ENCODE assay signal across 18 cellular contexts in genomic region chr2:107597507-107597906, GRCh38.
DNase-seq lines count a peak whose midpoint lies in the region; ATAC-seq and TF ChIP-seq lines count a peak whose summit lies in the region.
"Had no signal": no experiment of that assay in that cellular context is flagged by ENCODE, and none has a peak within 500 bp of the region (broad histone marks: within the 10 kb centered on the region; RNA-seq: fewer than 3 reads in every experiment).

No MANE protein-coding gene starts in this region.

- in situ Hi-C loops in IMR-90 (cut with MboI; ENCODE audit: low sequenced_read_pairs), result no loop called here

- H3K4me1 ChIP-seq in IMR-90 (ENCODE audit: control insufficient read depth, insufficient read depth, low read length) (peaks cover 7% of the 10 kb centered on the region), OCI-LY1 (ENCODE audit: insufficient read depth, low read length, severe bottlenecking) (peaks cover 66% of the 10 kb centered on the region)
- H3K4me1 ChIP-seq: BE2C, HAP-1 had no signal

- TF ChIP-seq CTCF in IMR-90 (conservative IDR thresholded peaks at IDR 0.05; ENCODE audit: low read depth, low read length) (no peak), OCI-LY1 (IDR thresholded peaks at IDR 0.05; ENCODE audit: low read length) (no peak), epithelial cell of esophagus (IDR thresholded peaks at IDR 0.05; ENCODE audit: insufficient read depth, low read depth, low read length, missing control alignments) (no peak)

- no peaks in the 10 kb centered on the region for H3K27me3 ChIP-seq in IMR-90 (ENCODE audit: control insufficient read depth, insufficient read depth, low read length)
- H3K27me3 ChIP-seq in OCI-LY1 (ENCODE audit: insufficient read depth, low read length), result no peaks in the 10 kb centered on the region
- H3K27me3 ChIP-seq: BE2C had no signal

- peaks cover 3% of the 10 kb centered on the region; the same call in 1 of the 2 replicates for H3K9me1 ChIP-seq in IMR-90 (ENCODE audit: insufficient read depth, low read length)

- H3K36me3 ChIP-seq in IMR-90 (ENCODE audit: control insufficient read depth, insufficient read depth, low read length) (no peaks in the 10 kb centered on the region), OCI-LY1 (ENCODE audit: insufficient read depth, low read length) (no peaks in the 10 kb centered on the region)
- H3K36me3 ChIP-seq: BE2C, HAP-1 had no signal

- POLR2A ChIA-PET in IMR-90 (lab: Charles Lee; ENCODE audit: unreplicated experiment), result no interaction called here

- H4K91ac ChIP-seq in IMR-90 (ENCODE audit: insufficient read depth, low read depth, low read length), result peak overlapping the region; percentile 53

- no peak overlapping the region for H3K9ac ChIP-seq in IMR-90 (ENCODE audit: low read depth, low read length)
- no peak overlapping the region for H3K9ac ChIP-seq in OCI-LY1 (ENCODE audit: low read length)
- H3K9ac ChIP-seq: GM23248 had no signal

- no peak for TF ChIP-seq POLR2A in IMR-90 (IDR thresholded peaks at IDR 0.05; ENCODE audit: low read depth, low read length)

- no peak overlapping the region; the same call in 1 of the 2 replicates for H2BK120ac ChIP-seq in IMR-90 (ENCODE audit: low read depth, low read length)

- H3K4me3 ChIP-seq in IMR-90 (ENCODE audit: insufficient read depth, low read depth, low read length) (no peak overlapping the region), OCI-LY1 (ENCODE audit: low read depth, low read length, poor library complexity, severe bottlenecking) (no peak overlapping the region), epithelial cell of esophagus (ENCODE audit: low read length) (no peak overlapping the region)
- H3K4me3 ChIP-seq: GM12878, GM23248, HAP-1 had no signal

- H3K79me2 ChIP-seq in OCI-LY1 (ENCODE audit: insufficient read depth, low read length), result no peaks in the 10 kb centered on the region

- no peak overlapping the region for H4K8ac ChIP-seq in IMR-90 (ENCODE audit: low read depth in 2 of 2, low read length in 2 of 2)

- H3K14ac ChIP-seq in IMR-90 (replicated peaks; ENCODE audit: low read depth, low read length), result no peak overlapping the region

- H3K4me2 ChIP-seq in IMR-90 (ENCODE audit: low read depth, low read length) (no peak overlapping the region), OCI-LY1 (ENCODE audit: low read length) (no peak overlapping the region)

- no peaks in the 10 kb centered on the region for H3K9me2 ChIP-seq in OCI-LY1 (ENCODE audit: low read depth, low read length)

- CTCF ChIA-PET in IMR-90 (lab: Yijun Ruan, JAX), result no interaction called here

- H4K20me1 ChIP-seq in IMR-90 (ENCODE audit: insufficient read depth, low read length) (no peaks in the 10 kb centered on the region), OCI-LY1 (ENCODE audit: insufficient read depth, low read length) (no peaks in the 10 kb centered on the region)

- dilution Hi-C loops in IMR-90 (cut with HindIII; ENCODE audit: low sequenced_read_pairs, unreplicated experiment), result no loop called here

- H2AK5ac ChIP-seq in IMR-90 (ENCODE audit: low read depth, low read length), result no peak overlapping the region

- intact Hi-C loops in IMR-90 (cut with micrococcal nuclease), result no loop called here

- no peak overlapping the region for H3K27ac ChIP-seq in IMR-90 (ENCODE audit: insufficient read depth, low read length)
- H3K27ac ChIP-seq in OCI-LY1 (ENCODE audit: low read depth, low read length, poor library complexity, severe bottlenecking), result peak overlapping the region; percentile 89
- H3K27ac ChIP-seq: GM23248 had no signal

- H3F3A ChIP-seq in OCI-LY1 (ENCODE audit: insufficient read depth, low read length), result no peaks in the 10 kb centered on the region

- no peak for TF ChIP-seq RAD21 in IMR-90 (IDR thresholded peaks at IDR 0.05; ENCODE audit: low read length)

- H3K9me3 ChIP-seq in IMR-90 (ENCODE audit: control insufficient read depth, insufficient read depth, low read length) (no peaks in the 10 kb centered on the region), OCI-LY1 (ENCODE audit: low read length) (no peaks in the 10 kb centered on the region)
- H3K9me3 ChIP-seq: BE2C, HAP-1 had no signal

- H4K5ac ChIP-seq in IMR-90 (ENCODE audit: low read depth, low read length), result peak overlapping the region; percentile 29; the same call in 1 of the 2 replicates

- no peak for ATAC-seq in IMR-90 (ENCODE audit: low read depth)
- ATAC-seq: GM12878 had no signal

- no peak overlapping the region for H2AFZ ChIP-seq in IMR-90 (replicated peaks; ENCODE audit: low read length, poor library complexity)
- H2AFZ ChIP-seq in OCI-LY1 (ENCODE audit: low read length), result no peak overlapping the region
- H2AFZ ChIP-seq: GM23248 had no signal

- no peak overlapping the region for H3K56ac ChIP-seq in IMR-90 (ENCODE audit: extremely low read depth, insufficient read depth, low read length)

- BruUV-seq in IMR-90 (replicated peaks; lab: Mats Ljungman, UMichigan), result no TSS peak

- H3K4ac ChIP-seq in IMR-90 (ENCODE audit: low read depth, low read length), result no peak overlapping the region

- peak overlapping the region; percentile 64; the same call in 1 of the 2 replicates for H2BK20ac ChIP-seq in IMR-90 (ENCODE audit: low read depth, low read length)

- H2AK9ac ChIP-seq in IMR-90 (replicated peaks; ENCODE audit: low read depth, low read length, poor library complexity), result no peak overlapping the region

- DNase-seq in IMR-90 (no peak), epithelial cell of esophagus (ENCODE audit: low read depth) (peak; percentile 29), kidney tubule cell (ENCODE audit: low spot score) (peak; percentile 56), HuH-7 (ENCODE audit: low spot score) (no peak), cerebellar cortex (ENCODE audit: low spot score) (no peak), activated T-cell treated with anti-CD3 and anti-CD28 coated beads for 4 hours (no peak)
- DNase-seq: ACHN; BE2C; C1 segment of cervical spinal cord; CD4-positive, CD25-positive, alpha-beta regulatory T cell; CD8-positive, alpha-beta memory T cell; COR-L47; DMS79 treated with DMSO at 0.1 percent for 48 hours; GM23248; KBM-7 had no signal

- H3K79me1 ChIP-seq in IMR-90 (ENCODE audit: low read depth in 1 of 2, low read length in 2 of 2), result no peaks in the 10 kb centered on the region

- peak overlapping the region; percentile 70; the same call in 1 of the 3 replicates for H2BK15ac ChIP-seq in IMR-90 (ENCODE audit: low read depth, low read length)

- H2BK5ac ChIP-seq in IMR-90 (ENCODE audit: low read depth, low read length, poor library complexity, severe bottlenecking), result peak overlapping the region; percentile 34

- no peak overlapping the region for H3K23ac ChIP-seq in IMR-90 (ENCODE audit: low read depth, low read length)

- H3K18ac ChIP-seq in IMR-90 (ENCODE audit: low read depth, low read length), result peak overlapping the region; percentile 76; the same call in 1 of the 2 replicates

TF ChIP-seq in IMR-90, 13 proteins besides CTCF, POLR2A, EP300 and RAD21:
- TF ChIP-seq MAZ (IDR thresholded peaks at IDR 0.05; ENCODE audit: borderline replicate concordance, low read depth, low read length), result no peak
- TF ChIP-seq RCOR1 (IDR thresholded peaks at IDR 0.05; ENCODE audit: insufficient replicate concordance, low read length), result no peak
- TF ChIP-seq ELK1 (IDR thresholded peaks at IDR 0.05; ENCODE audit: borderline replicate concordance, low read depth, low read length), result no peak

Comparison
In these comparisons a context has a peak if more than half of its experiments do, and no peak if none do; other contexts are left out.
1. DNase-seq: peak in epithelial cell of esophagus (single experiment) and kidney tubule cell (single experiment); none in IMR-90 (single experiment), HuH-7 (single experiment), cerebellar cortex (single experiment) and activated T-cell treated with anti-CD3 and anti-CD28 coated beads for 4 hours (single experiment).